1 cellular context compared by ENCODE assay signal in genomic region chr10:126890797-126891196, GRCh38. TPM values are rescaled to one million over a fixed set of nuclear protein-coding genes. Genes with fewer than 3 reads are reported as not detected.
"Had no signal": no experiment of that assay in that cellular context is flagged by ENCODE, and none has a peak within 500 bp of the region (broad histone marks: within the 10 kb centered on the region; RNA-seq: fewer than 3 reads in every experiment).

No MANE protein-coding gene starts in this region.

RNA-seq across cellular contexts. Expression of gene DOCK1, which starts 14.4 kb away (rescaled TPM):
- polyA plus RNA-seq: naive thymus-derived CD4-positive, alpha-beta T cell had no signal
